Comparison of ENCODE assay signal across 29 cellular contexts in genomic region chr10:96578633-96579032, GRCh38. TPM values are rescaled to one million over a fixed set of nuclear protein-coding genes. Genes with fewer than 3 reads are reported as not detected.
DNase-seq lines count a peak whose midpoint lies in the region; ATAC-seq, FAIRE-seq and TF ChIP-seq lines count a peak whose summit lies in the region.
"Had no signal": no experiment of that assay in that cellular context is flagged by ENCODE, and none has a peak within 500 bp of the region (broad histone marks: within the 10 kb centered on the region; RNA-seq: fewer than 3 reads in every experiment).

No MANE protein-coding gene starts in this region.

- H3K9me3 Mint-ChIP-seq in WTC11: peaks cover 4% of the 10 kb centered on the region
- H3K9me3 Mint-ChIP-seq: activated B cell treated with CpG ODN at 0.5 μM for 24 hours; CD8-positive, alpha-beta T cell; neural crest cell had no signal

- TF ChIP-seq POLR2A in A549 (IDR thresholded peaks at IDR 0.05; ENCODE audit: low read length): no peak

- DNase-seq in A549 (ENCODE audit: low read depth in 1 of 2, low spot score in 1 of 2) (no peak), WTC11 (ENCODE audit: low spot score) (no peak), pancreas (peak in 2 of 6 donors; percentile 9 to 55), NCI-H748 (lab: John Stamatoyannopoulos, UW; ENCODE audit: unreplicated experiment) (no peak), DMS153 treated with DMSO at 0.1 percent for 48 hours (lab: John Stamatoyannopoulos, UW; ENCODE audit: unreplicated experiment) (no peak), inferior parietal cortex (ENCODE audit: extremely low spot score) (no peak), BE2C (no peak)
- DNase-seq: activated B cell treated with CpG ODN at 0.5 μM for 24 hours; activated naive CD4-positive, alpha-beta T cell treated with anti-CD3 and anti-CD28 coated beads for 36 hours; AML-193; aorta; CD8-positive, alpha-beta T cell; left ventricle myocardium superior; MM.1S; mucosa of descending colon; NCI-H2029 treated with DMSO at 0.1 percent for 48 hours; NCI-H226; NCI-H748 treated with DMSO at 0.1 percent for 48 hours; SIG-M5; stimulated activated naive CD4-positive, alpha-beta T cell treated with Interleukin-2 at 50 U/mL for 16 hours; T-helper 9 cell; testis; uterus had no signal

- H3K4me3 ChIP-seq in A549 (no peak overlapping the region), pancreas (no peak overlapping the region), BE2C (ENCODE audit: low read depth, low read length) (no peak overlapping the region)
- H3K4me3 ChIP-seq: HAP-1, K562, mucosa of descending colon, testis, uterus had no signal

- H3K9me3 ChIP-seq in A549 (no peaks in the 10 kb centered on the region), pancreas (no peaks in the 10 kb centered on the region), BE2C (no peaks in the 10 kb centered on the region)
- H3K9me3 ChIP-seq: HAP-1, mucosa of descending colon, testis, uterus had no signal

- 86% methylated on average over 5 of the region's 5 CpGs for WGBS in A549 (ENCODE audit: missing lambda C conversion rate)
- 40 to 48% methylated on average over 5 of the region's 5 CpGs for WGBS in pancreas, 2 donors

- no peak overlapping the region for H3K4me3 Mint-ChIP-seq in WTC11
- H3K4me3 Mint-ChIP-seq: activated B cell treated with CpG ODN at 0.5 μM for 24 hours; activated naive CD4-positive, alpha-beta T cell treated with anti-CD3 and anti-CD28 coated beads for 36 hours; CD8-positive, alpha-beta T cell; neural crest cell had no signal

- intact Hi-C loops in pancreas (cut with DNase I): no loop called here

- H3K27me3 Mint-ChIP-seq in WTC11 (ENCODE audit: low read depth): no peaks in the 10 kb centered on the region
- H3K27me3 Mint-ChIP-seq: activated B cell treated with CpG ODN at 0.5 μM for 24 hours had no signal

- CTCF ChIA-PET in A549 (lab: Yijun Ruan, JAX) (no interaction called here), WTC11 (lab: Charles Lee) (no interaction called here)

- no peak for FAIRE-seq in A549 (lab: Jason Lieb, UNC)
- FAIRE-seq in pancreas (lab: Jason Lieb, UNC): no peak
- FAIRE-seq: K562, RCC 7860 had no signal

- 0 out of 3 replicates have a peak overlapping the region, but pooled peaks have one; percentile 7 for H3K4me2 ChIP-seq in A549

- peaks cover 42% of the 10 kb centered on the region for H3K4me1 ChIP-seq in A549
- H3K4me1 ChIP-seq in pancreas: peaks cover 35 to 70% (median 55%) of the 10 kb centered on the region in 3 donors
- H3K4me1 ChIP-seq in BE2C: no peaks in the 10 kb centered on the region
- H3K4me1 ChIP-seq: uterus had no signal

- ATAC-seq in A549 (no peak), WTC11 (no peak), esophagus mucosa (peak; percentile 78), pancreas (peak; percentile 35 to 52 (median 52))
- ATAC-seq: CD8-positive, alpha-beta T cell; K562; left ventricle myocardium superior; sciatic nerve had no signal

- TF ChIP-seq EP300 in A549 (IDR thresholded peaks at IDR 0.05): no peak

- no peaks in the 10 kb centered on the region for H3K27me3 ChIP-seq in pancreas
- no peaks in the 10 kb centered on the region for H3K27me3 ChIP-seq in BE2C
- H3K27me3 ChIP-seq: testis, uterus had no signal

- POLR2A ChIA-PET in A549 (lab: Yijun Ruan, JAX): no interaction called here
- POLR2A ChIA-PET in WTC11 (lab: Charles Lee): no interaction called here

- H3K36me3 Mint-ChIP-seq in WTC11: peaks cover 23% of the 10 kb centered on the region

- TF ChIP-seq RAD21 in A549 (conservative IDR thresholded peaks at IDR 0.05 in 1 of 2, IDR thresholded peaks at IDR 0.05 in 1 of 2): no peak

- H3K4me1 Mint-ChIP-seq in WTC11: peaks cover 40% of the 10 kb centered on the region

- TF ChIP-seq CTCF in A549 (IDR thresholded peaks at IDR 0.05) (no peak), WTC11 (IDR thresholded peaks at IDR 0.05) (no peak), pancreas (IDR thresholded peaks at IDR 0.05) (no peak), BE2C (IDR thresholded peaks at IDR 0.05; ENCODE audit: low read depth, low read length) (no peak)

- H3K36me3 ChIP-seq in pancreas (no peaks in the 10 kb centered on the region), BE2C (peaks cover 15% of the 10 kb centered on the region)
- H3K36me3 ChIP-seq: uterus had no signal

- no peak overlapping the region for H3K27ac ChIP-seq in A549
- peak overlapping the region in 2 of 4 donors; percentile 44 to 75 for H3K27ac ChIP-seq in pancreas
- H3K27ac ChIP-seq: testis, uterus had no signal

- peak overlapping the region; percentile 80; the same call in 1 of the 2 replicates for H3K27ac Mint-ChIP-seq in WTC11
- H3K27ac Mint-ChIP-seq: activated naive CD4-positive, alpha-beta T cell treated with anti-CD3 and anti-CD28 coated beads for 36 hours had no signal

TF ChIP-seq in A549, 52 proteins besides CTCF, POLR2A, EP300 and RAD21:
- TF ChIP-seq EHF (CRISPR knock-in tag; IDR thresholded peaks at IDR 0.05) (no peak), CBX2 (IDR thresholded peaks at IDR 0.05; ENCODE audit: borderline replicate concordance, low read depth) (no peak), JUNB (IDR thresholded peaks at IDR 0.05) (no peak), HOXB5 (CRISPR knock-in tag; IDR thresholded peaks at IDR 0.05) (no peak), TFCP2L1 (CRISPR knock-in tag; IDR thresholded peaks at IDR 0.05) (no peak), ZFP36 (IDR thresholded peaks at IDR 0.05; ENCODE audit: borderline replicate concordance, partially characterized antibody) (no peak), NPAS2 (CRISPR knock-in tag; IDR thresholded peaks at IDR 0.05; ENCODE audit: borderline replicate concordance) (no peak), ZNF302 (CRISPR knock-in tag; IDR thresholded peaks at IDR 0.05) (no peak), FOXS1 (CRISPR knock-in tag; IDR thresholded peaks at IDR 0.05) (no peak), POLR2AphosphoS2 (conservative IDR thresholded peaks at IDR 0.05; ENCODE audit: low read length) (no peak), CHD4 (IDR thresholded peaks at IDR 0.05; ENCODE audit: borderline replicate concordance) (no peak)
- TF ChIP-seq, protein P1, sequence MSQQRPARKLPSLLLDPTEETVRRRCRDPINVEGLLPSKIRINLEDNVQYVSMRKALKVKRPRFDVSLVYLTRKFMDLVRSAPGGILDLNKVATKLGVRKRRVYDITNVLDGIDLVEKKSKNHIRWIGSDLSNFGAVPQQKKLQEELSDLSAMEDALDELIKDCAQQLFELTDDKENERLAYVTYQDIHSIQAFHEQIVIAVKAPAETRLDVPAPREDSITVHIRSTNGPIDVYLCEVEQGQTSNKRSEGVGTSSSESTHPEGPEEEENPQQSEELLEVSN (IDR thresholded peaks at IDR 0.05; ENCODE audit: borderline replicate concordance, low read depth): no peak

TF ChIP-seq in WTC11, 78 proteins besides CTCF, POLR2A, EP300 and RAD21 (continues in another document):
- TF ChIP-seq, protein P2, sequence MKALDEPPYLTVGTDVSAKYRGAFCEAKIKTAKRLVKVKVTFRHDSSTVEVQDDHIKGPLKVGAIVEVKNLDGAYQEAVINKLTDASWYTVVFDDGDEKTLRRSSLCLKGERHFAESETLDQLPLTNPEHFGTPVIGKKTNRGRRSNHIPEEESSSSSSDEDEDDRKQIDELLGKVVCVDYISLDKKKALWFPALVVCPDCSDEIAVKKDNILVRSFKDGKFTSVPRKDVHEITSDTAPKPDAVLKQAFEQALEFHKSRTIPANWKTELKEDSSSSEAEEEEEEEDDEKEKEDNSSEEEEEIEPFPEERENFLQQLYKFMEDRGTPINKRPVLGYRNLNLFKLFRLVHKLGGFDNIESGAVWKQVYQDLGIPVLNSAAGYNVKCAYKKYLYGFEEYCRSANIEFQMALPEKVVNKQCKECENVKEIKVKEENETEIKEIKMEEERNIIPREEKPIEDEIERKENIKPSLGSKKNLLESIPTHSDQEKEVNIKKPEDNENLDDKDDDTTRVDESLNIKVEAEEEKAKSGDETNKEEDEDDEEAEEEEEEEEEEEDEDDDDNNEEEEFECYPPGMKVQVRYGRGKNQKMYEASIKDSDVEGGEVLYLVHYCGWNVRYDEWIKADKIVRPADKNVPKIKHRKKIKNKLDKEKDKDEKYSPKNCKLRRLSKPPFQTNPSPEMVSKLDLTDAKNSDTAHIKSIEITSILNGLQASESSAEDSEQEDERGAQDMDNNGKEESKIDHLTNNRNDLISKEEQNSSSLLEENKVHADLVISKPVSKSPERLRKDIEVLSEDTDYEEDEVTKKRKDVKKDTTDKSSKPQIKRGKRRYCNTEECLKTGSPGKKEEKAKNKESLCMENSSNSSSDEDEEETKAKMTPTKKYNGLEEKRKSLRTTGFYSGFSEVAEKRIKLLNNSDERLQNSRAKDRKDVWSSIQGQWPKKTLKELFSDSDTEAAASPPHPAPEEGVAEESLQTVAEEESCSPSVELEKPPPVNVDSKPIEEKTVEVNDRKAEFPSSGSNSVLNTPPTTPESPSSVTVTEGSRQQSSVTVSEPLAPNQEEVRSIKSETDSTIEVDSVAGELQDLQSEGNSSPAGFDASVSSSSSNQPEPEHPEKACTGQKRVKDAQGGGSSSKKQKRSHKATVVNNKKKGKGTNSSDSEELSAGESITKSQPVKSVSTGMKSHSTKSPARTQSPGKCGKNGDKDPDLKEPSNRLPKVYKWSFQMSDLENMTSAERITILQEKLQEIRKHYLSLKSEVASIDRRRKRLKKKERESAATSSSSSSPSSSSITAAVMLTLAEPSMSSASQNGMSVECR (CRISPR knock-in tag; IDR thresholded peaks at IDR 0.05; ENCODE audit: borderline replicate concordance): no peak
- TF ChIP-seq, protein P3, sequence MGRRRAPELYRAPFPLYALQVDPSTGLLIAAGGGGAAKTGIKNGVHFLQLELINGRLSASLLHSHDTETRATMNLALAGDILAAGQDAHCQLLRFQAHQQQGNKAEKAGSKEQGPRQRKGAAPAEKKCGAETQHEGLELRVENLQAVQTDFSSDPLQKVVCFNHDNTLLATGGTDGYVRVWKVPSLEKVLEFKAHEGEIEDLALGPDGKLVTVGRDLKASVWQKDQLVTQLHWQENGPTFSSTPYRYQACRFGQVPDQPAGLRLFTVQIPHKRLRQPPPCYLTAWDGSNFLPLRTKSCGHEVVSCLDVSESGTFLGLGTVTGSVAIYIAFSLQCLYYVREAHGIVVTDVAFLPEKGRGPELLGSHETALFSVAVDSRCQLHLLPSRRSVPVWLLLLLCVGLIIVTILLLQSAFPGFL (CRISPR knock-in tag; IDR thresholded peaks at IDR 0.05; ENCODE audit: borderline replicate concordance): no peak
- no peak for TF ChIP-seq GRHL2 (CRISPR knock-in tag; IDR thresholded peaks at IDR 0.05; ENCODE audit: insufficient replicate concordance, severe bottlenecking)
- no peak for TF ChIP-seq ZNF671 (CRISPR knock-in tag; IDR thresholded peaks at IDR 0.05)

RNA-seq across cellular contexts. Expression of gene TM9SF3, which starts 8.2 kb away (rescaled TPM):
- polyA plus RNA-seq in A549 (2011; rRNA removed) (78.2 and 138 TPM in 2 replicates), A549 (2017; fragmentation: RNase III; extraction: RNeasy Plus Mini Kit Qiagen cat#74134 plus additional on column Dnase treatment) (88.9 to 92.9 TPM (median 92.3 TPM) in 3 replicates), pancreas (10 to 100 TPM; 15.5 to 31.8 TPM)
- 16.9 and 21.6 TPM in 2 replicates for polyA plus RNA-seq in A549 (2012; cell fraction: cytosol; rRNA removed)
- 16.7 and 37.0 TPM in 2 replicates for polyA plus RNA-seq in A549 (2012; cell fraction: nucleus; rRNA removed)
- 61.0 and 73.1 TPM in 2 replicates for polyA minus RNA-seq in A549 (2011; rRNA and poly(A)+ RNA removed)
- total RNA-seq in WTC11 (2021) (107 to 116 TPM (median 113 TPM) in 3 replicates), esophagus mucosa (60.7 TPM), pancreas (100 to 1,000 TPM in 2 of 6 donors, 10 to 100 TPM in 4; 54.4 to 110 (median 77.4) TPM)
- polyA plus RNA-seq in BE2C (2012; ENCODE audit: insufficient read depth, insufficient read length, low read depth): 42.5 TPM

Comparison
In these comparisons a context has a peak if more than half of its experiments do, and no peak if none do; other contexts are left out.
1. ATAC-seq: peak in esophagus mucosa (single experiment) and pancreas (4 of 4); none in A549 (0 of 2) and WTC11 (single experiment).